11 cellular contexts compared by ENCODE assay signal in the genomic region with DNA sequence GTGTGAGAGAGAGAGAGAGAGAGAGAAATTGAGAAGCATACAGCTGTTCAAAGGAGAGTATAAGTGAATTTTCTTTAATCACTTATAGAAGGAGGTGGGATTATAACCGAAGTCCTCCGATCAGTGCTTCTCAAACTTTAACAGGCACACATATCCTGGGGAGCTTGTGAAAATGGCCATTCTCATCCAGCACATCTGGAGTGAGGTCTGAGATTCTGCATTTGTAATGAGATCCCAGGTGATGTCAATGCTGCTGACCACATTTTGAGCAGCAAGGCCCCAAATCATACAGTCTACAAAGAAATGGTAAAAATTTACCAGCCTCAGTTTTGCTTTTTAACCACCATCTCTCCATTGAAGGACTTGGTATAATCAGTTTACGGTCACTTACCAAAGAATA.
A peak's percentile ranks its signal among the peaks of the same experiment; 100 is the strongest.
DNase-seq lines count a peak whose midpoint lies in the region; ATAC-seq and TF ChIP-seq lines count a peak whose summit lies in the region.
"Had no signal": no experiment of that assay in that cellular context is flagged by ENCODE, and none has a peak within 500 bp of the region (broad histone marks: within the 10 kb centered on the region; RNA-seq: fewer than 3 reads in every experiment).

No MANE protein-coding gene starts in this region.

- H3K27me3 ChIP-seq in colonic mucosa, result no peaks in the 10 kb centered on the region
- H3K27me3 ChIP-seq in stomach, result no peaks in the 10 kb centered on the region

- DNase-seq in colonic mucosa (no peak), NCI-H187 (lab: John Stamatoyannopoulos, UW) (no peak), stomach (no peak), GOT3 (lab: John Stamatoyannopoulos, UW) (no peak)
- DNase-seq: cerebellar nuclear complex, left cardiac atrium had no signal

- TF ChIP-seq POLR2A in stomach (IDR thresholded peaks at IDR 0.05), result no peak

- no peaks in the 10 kb centered on the region for H3K9me3 Mint-ChIP-seq in nephron

- no peaks in the 10 kb centered on the region for H3K9me3 ChIP-seq in colonic mucosa
- H3K9me3 ChIP-seq in stomach, result no peaks in the 10 kb centered on the region

- no peaks in the 10 kb centered on the region for H3K4me1 ChIP-seq in colonic mucosa
- peaks cover 30 to 45% (median 31%) of the 10 kb centered on the region in 4 donors for H3K4me1 ChIP-seq in stomach
- H3K4me1 ChIP-seq: parathyroid adenoma had no signal

- H3K36me3 Mint-ChIP-seq in nephron (ENCODE audit: low read depth), result no peaks in the 10 kb centered on the region

- intact Hi-C loops in colonic mucosa (cut with DNase I), result no loop called here
- intact Hi-C loops in stomach (cut with DNase I; ENCODE audit: low total_unique reads), result no loop called here

- H3K36me3 ChIP-seq in colonic mucosa, result no peaks in the 10 kb centered on the region
- no peaks in the 10 kb centered on the region for H3K36me3 ChIP-seq in stomach

- no peak for TF ChIP-seq EP300 in stomach (IDR thresholded peaks at IDR 0.05)

- H3K9ac ChIP-seq in colonic mucosa (ENCODE audit: low read depth in 2 of 2, low read length in 2 of 2), result no peak overlapping the region
- H3K9ac ChIP-seq: parathyroid adenoma had no signal

- peak overlapping the region; percentile 1 to 48 (median 41) for H3K27ac Mint-ChIP-seq in nephron

- no peaks in the 10 kb centered on the region for H3K27me3 Mint-ChIP-seq in nephron (ENCODE audit: low read depth)

- H3K4me1 Mint-ChIP-seq in nephron, result peaks cover 35% of the 10 kb centered on the region

- ATAC-seq in GM19023 (IDR thresholded peaks at IDR 0.05; ENCODE audit: unreplicated experiment) (peak; percentile 27), HG02571 (IDR thresholded peaks at IDR 0.05; ENCODE audit: unreplicated experiment) (peak; percentile 22), HG03378 (IDR thresholded peaks at IDR 0.05; ENCODE audit: unreplicated experiment) (peak; percentile 15)
- ATAC-seq: left cardiac atrium had no signal

- TF ChIP-seq CTCF in nephron (IDR thresholded peaks at IDR 0.05; ENCODE audit: unreplicated experiment in 3 of 3) (no peak), colonic mucosa (IDR thresholded peaks at IDR 0.05) (no peak), stomach (IDR thresholded peaks at IDR 0.05) (no peak)

- H3K4me3 Mint-ChIP-seq in nephron, result no peak overlapping the region

- WGBS in stomach, 5 donors, result 75 to 97% (median 81%) methylated on average over 3 of the region's 3 CpGs

- H3K4me3 ChIP-seq in colonic mucosa (no peak overlapping the region), stomach (no peak overlapping the region)

- H3K27ac ChIP-seq in colonic mucosa, result no peak overlapping the region
- H3K27ac ChIP-seq in stomach, result peak overlapping the region in 2 of 5 donors; percentile 27 to 61
- H3K27ac ChIP-seq: parathyroid adenoma had no signal
